In the genomic region with DNA sequence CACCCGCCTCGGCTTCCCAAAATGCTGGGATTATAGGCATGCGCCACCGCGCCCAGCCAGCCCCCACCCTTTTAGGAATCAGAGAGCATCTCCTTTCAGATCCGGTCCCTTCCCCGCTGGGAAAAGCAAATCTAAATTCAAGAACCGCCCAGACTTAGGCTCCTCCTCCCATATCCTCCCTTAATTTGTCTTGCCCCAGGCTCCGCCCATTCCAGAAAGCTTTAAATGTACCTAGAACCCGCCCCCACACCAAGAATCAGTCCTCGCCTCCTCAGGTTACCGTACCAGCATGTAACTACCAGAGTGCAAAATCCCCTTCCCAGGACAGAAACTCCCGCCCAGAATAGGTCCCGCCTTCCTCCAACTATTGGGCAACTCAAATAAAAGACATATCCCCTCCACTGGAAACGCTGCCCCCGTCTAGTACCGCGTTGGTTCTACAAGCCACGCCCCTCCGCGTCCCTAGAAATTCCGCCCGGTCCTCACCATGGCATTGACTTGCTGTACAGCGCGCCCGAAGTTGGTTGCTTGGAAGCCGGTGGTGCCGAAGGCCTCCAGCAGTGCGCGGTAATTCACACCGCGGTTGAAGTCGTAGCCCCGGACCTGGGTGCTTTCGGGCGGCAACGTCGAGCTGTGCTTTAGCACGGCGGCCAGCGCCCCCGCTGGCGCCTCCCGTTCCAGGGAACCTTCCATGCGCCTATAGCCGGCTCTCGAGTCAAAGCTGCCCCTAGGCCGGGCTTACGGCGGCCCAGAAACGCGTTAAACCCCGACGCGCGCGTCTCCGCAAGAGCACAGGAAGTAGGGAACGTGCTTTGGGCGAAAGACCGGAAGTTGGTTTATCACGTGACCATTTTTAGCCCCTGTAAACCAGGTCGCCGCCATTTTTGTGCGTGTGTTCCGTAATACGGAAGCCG, we compare ENCODE assay signal across 8 cellular contexts. TPM values are rescaled to one million over a fixed set of nuclear protein-coding genes. Genes with fewer than 3 reads are reported as not detected.
DNase-seq lines count a peak whose midpoint lies in the region; FAIRE-seq and TF ChIP-seq lines count a peak whose summit lies in the region.

A gene (minus strand): TSS at position 807 of the 914 bp plus-strand sequence. CDS start 114 bp downstream, at position 693.

- no peaks in the 10 kb centered on the region for H3K9me3 ChIP-seq in HEK293 (ENCODE audit: control insufficient read depth, insufficient read depth, low read depth, low read length)
- no peaks in the 10 kb centered on the region for H3K9me3 ChIP-seq in neuronal stem cell (replicated peaks in 1 of 2; ENCODE audit: control insufficient read depth in 2 of 2, insufficient read depth in 1 of 2, low read depth in 1 of 2, low read length in 2 of 2)

- DNase-seq in GDM1 (lab: John Stamatoyannopoulos, UW) (peak; percentile 93), MV-4-11 (lab: John Stamatoyannopoulos, UW) (peak; percentile 99), SK-MEL-5 (ENCODE audit: low read depth, low spot score) (peak; percentile 96), frontal cortex (ENCODE audit: low spot score in 2 of 2) (peak; percentile 90 to 95), neuronal stem cell (ENCODE audit: low spot score) (peak; percentile 95)
- peak; percentile 90 for DNase-seq in activated naive CD4-positive, alpha-beta T cell treated with Interleukin-2 at 50 U/mL for 16 hours

- H3K4me3 ChIP-seq in HEK293 (ENCODE audit: low read depth, low read length), result peak within 1 kb of the TSS; percentile 84
- peak within 1 kb of the TSS; percentile 84 to 93 for H3K4me3 ChIP-seq in neuronal stem cell (ENCODE audit: low read length in 2 of 2)

- H2BK5ac ChIP-seq in neuronal stem cell (ENCODE audit: low read length), result peak within 1 kb of the TSS; percentile 99

- peak within 1 kb of the TSS; percentile 86 for H2AK5ac ChIP-seq in neuronal stem cell (ENCODE audit: low read depth, low read length)

- no peak within 1 kb of the TSS for H2BK120ac ChIP-seq in neuronal stem cell (ENCODE audit: low read depth, low read length)

- H3K4me1 ChIP-seq in HEK293 (ENCODE audit: control insufficient read depth, insufficient read depth, low read length) (no peaks in the 10 kb centered on the region), neuronal stem cell (ENCODE audit: control insufficient read depth in 2 of 2, insufficient read depth in 1 of 2, low read depth in 1 of 2, low read length in 2 of 2) (peaks cover 0 to 2% of the 10 kb centered on the region in 2 donors)

- H3K4ac ChIP-seq in neuronal stem cell (ENCODE audit: low read length), result peak within 1 kb of the TSS; percentile 100

- peak within 1 kb of the TSS; percentile 52 for H3K4me2 ChIP-seq in neuronal stem cell (ENCODE audit: insufficient read depth, low read length, poor library complexity, severe bottlenecking)

- H3K14ac ChIP-seq in neuronal stem cell (ENCODE audit: low read length), result peak within 1 kb of the TSS; percentile 99

- POLR2A ChIA-PET in HEK293 (lab: Yijun Ruan, JAX), result interaction anchor here (0.5 to 2.1 kb wide), 18 partner anchors 8 to 561 kb away, joined by 3 to 14 read pairs (median 4); a partner anchor contains a TSS

- H2AFZ ChIP-seq in neuronal stem cell (ENCODE audit: low read length), result peak within 1 kb of the TSS; percentile 95

- TF ChIP-seq CTCF in HEK293 (tag by site-specific recombination; IDR thresholded peaks at IDR 0.05) (peak; percentile 51; the same call in 1 of the 2 replicates), subcutaneous adipose tissue (IDR thresholded peaks at IDR 0.05; ENCODE audit: low read depth) (no peak)

- WGBS in neuronal stem cell (ENCODE audit: extremely low coverage in 2 of 2, insufficient read length in 2 of 2, insufficient replicate concordance in 1 of 2), 2 donors, result no CpG with 5 or more reads among the region's 68 CpGs

- peak within 1 kb of the TSS; percentile 95 for H3K9ac ChIP-seq in neuronal stem cell (ENCODE audit: low read depth, low read length, poor library complexity)

- no peaks in the 10 kb centered on the region for H3K27me3 ChIP-seq in neuronal stem cell (ENCODE audit: control insufficient read depth in 3 of 3, insufficient read depth in 3 of 3, low read depth in 1 of 3, low read length in 3 of 3)

- H3K18ac ChIP-seq in neuronal stem cell (ENCODE audit: low read length), result peak within 1 kb of the TSS; percentile 99

- H4K91ac ChIP-seq in neuronal stem cell (ENCODE audit: low read depth, low read length, poor library complexity), result no peak within 1 kb of the TSS

- peak within 1 kb of the TSS; percentile 95 for H3K27ac ChIP-seq in HEK293 (ENCODE audit: extremely low read depth, low read depth, low read length)
- H3K27ac ChIP-seq in neuronal stem cell (replicated peaks; ENCODE audit: low read length), result peak within 1 kb of the TSS; percentile 100

- H2BK15ac ChIP-seq in neuronal stem cell (ENCODE audit: low read length), result peak within 1 kb of the TSS; percentile 97

- FAIRE-seq in frontal cortex (lab: Jason Lieb, UNC), result peak; percentile 10

- H3K36me3 ChIP-seq in HEK293 (ENCODE audit: control insufficient read depth in 2 of 2, insufficient read depth in 1 of 2, low read length in 2 of 2) (peaks cover 15 to 36% of the 10 kb centered on the region in 2 experiments; a peak in 2 of 3 replicates), neuronal stem cell (replicated peaks in 1 of 2; ENCODE audit: control insufficient read depth in 2 of 2, insufficient read depth in 2 of 2, low read length in 2 of 2) (peaks cover 27 to 39% of the 10 kb centered on the region in 2 donors)

- CTCF ChIA-PET in HEK293 (lab: Yijun Ruan, JAX), result interaction anchor here (0.6 to 3.0 kb wide), 2 partner anchors 9 to 801 kb away, joined by 3 to 17 read pairs; no protein-coding TSS in a partner anchor

- H4K8ac ChIP-seq in neuronal stem cell (ENCODE audit: low read depth, low read length), result no peak within 1 kb of the TSS

- peak within 1 kb of the TSS; percentile 87 for H3K23ac ChIP-seq in neuronal stem cell (ENCODE audit: low read depth, low read length, poor library complexity)

- no peak within 1 kb of the TSS for H2BK12ac ChIP-seq in neuronal stem cell (ENCODE audit: low read length)

- in situ Hi-C loops in SK-MEL-5 (cut with HindIII; ENCODE audit: low pct_unique_long_range_greater_than_20kb, low sequenced_read_pairs), result no loop called here

- H3K79me1 ChIP-seq in neuronal stem cell (ENCODE audit: low read depth, low read length), result peaks cover 7% of the 10 kb centered on the region

TF ChIP-seq in HEK293, 187 proteins besides CTCF, POLR2A, EP300 and RAD21 (continues in another document):
- TF ChIP-seq ZNF202 (tag by site-specific recombination; IDR thresholded peaks at IDR 0.05; ENCODE audit: borderline replicate concordance) (no peak), GFI1B (tag by site-specific recombination; IDR thresholded peaks at IDR 0.05) (no peak), ZSCAN30 (tag by site-specific recombination; IDR thresholded peaks at IDR 0.05) (peak; percentile 87), ZNF555 (tag by site-specific recombination; conservative IDR thresholded peaks at IDR 0.05) (no peak), KLF1 (tag by site-specific recombination; IDR thresholded peaks at IDR 0.05) (peak; percentile 32)
- TF ChIP-seq, protein P1, sequence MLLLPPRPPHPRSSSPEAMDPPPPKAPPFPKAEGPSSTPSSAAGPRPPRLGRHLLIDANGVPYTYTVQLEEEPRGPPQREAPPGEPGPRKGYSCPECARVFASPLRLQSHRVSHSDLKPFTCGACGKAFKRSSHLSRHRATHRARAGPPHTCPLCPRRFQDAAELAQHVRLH (tag by site-specific recombination; IDR thresholded peaks at IDR 0.05), result peak; percentile 100
- TF ChIP-seq, protein P2, sequence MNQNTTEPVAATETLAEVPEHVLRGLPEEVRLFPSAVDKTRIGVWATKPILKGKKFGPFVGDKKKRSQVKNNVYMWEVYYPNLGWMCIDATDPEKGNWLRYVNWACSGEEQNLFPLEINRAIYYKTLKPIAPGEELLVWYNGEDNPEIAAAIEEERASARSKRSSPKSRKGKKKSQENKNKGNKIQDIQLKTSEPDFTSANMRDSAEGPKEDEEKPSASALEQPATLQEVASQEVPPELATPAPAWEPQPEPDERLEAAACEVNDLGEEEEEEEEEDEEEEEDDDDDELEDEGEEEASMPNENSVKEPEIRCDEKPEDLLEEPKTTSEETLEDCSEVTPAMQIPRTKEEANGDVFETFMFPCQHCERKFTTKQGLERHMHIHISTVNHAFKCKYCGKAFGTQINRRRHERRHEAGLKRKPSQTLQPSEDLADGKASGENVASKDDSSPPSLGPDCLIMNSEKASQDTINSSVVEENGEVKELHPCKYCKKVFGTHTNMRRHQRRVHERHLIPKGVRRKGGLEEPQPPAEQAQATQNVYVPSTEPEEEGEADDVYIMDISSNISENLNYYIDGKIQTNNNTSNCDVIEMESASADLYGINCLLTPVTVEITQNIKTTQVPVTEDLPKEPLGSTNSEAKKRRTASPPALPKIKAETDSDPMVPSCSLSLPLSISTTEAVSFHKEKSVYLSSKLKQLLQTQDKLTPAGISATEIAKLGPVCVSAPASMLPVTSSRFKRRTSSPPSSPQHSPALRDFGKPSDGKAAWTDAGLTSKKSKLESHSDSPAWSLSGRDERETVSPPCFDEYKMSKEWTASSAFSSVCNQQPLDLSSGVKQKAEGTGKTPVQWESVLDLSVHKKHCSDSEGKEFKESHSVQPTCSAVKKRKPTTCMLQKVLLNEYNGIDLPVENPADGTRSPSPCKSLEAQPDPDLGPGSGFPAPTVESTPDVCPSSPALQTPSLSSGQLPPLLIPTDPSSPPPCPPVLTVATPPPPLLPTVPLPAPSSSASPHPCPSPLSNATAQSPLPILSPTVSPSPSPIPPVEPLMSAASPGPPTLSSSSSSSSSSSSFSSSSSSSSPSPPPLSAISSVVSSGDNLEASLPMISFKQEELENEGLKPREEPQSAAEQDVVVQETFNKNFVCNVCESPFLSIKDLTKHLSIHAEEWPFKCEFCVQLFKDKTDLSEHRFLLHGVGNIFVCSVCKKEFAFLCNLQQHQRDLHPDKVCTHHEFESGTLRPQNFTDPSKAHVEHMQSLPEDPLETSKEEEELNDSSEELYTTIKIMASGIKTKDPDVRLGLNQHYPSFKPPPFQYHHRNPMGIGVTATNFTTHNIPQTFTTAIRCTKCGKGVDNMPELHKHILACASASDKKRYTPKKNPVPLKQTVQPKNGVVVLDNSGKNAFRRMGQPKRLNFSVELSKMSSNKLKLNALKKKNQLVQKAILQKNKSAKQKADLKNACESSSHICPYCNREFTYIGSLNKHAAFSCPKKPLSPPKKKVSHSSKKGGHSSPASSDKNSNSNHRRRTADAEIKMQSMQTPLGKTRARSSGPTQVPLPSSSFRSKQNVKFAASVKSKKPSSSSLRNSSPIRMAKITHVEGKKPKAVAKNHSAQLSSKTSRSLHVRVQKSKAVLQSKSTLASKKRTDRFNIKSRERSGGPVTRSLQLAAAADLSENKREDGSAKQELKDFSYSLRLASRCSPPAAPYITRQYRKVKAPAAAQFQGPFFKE (tag by site-specific recombination; IDR thresholded peaks at IDR 0.05; ENCODE audit: borderline replicate concordance), result no peak

RNA-seq across cellular contexts. Expression of the gene that starts here (rescaled TPM):
- total RNA-seq in SK-MEL-5 (2014; rRNA removed; shearing (Covaris generic)), result 52.7 and 57.8 TPM in 2 replicates
- 66.8 and 68.3 TPM in 2 replicates for polyA plus RNA-seq in SK-MEL-5 (2015; cell fraction: cytosol; rRNA removed)
- polyA plus RNA-seq in SK-MEL-5 (2015; cell fraction: nucleus; rRNA removed), result 169 and 263 TPM in 2 replicates
- total RNA-seq in frontal cortex (92.9 TPM), subcutaneous adipose tissue (10 to 100 TPM; 49.9 to 85.7 (median 75.7) TPM)
- polyA plus RNA-seq in neuronal stem cell (2013, experiment 1 of 2), result 92.1 TPM
- 91.6 TPM for polyA plus RNA-seq in neuronal stem cell (2013, experiment 2 of 2)

Comparison
In these comparisons a context has a peak if more than half of its experiments do, and no peak if none do; other contexts are left out.
1. Peak in every context shown above with its lines: DNase-seq, H3K4me3 ChIP-seq and H3K27ac ChIP-seq.